1 cellular context compared by ENCODE assay signal in the genomic region with DNA sequence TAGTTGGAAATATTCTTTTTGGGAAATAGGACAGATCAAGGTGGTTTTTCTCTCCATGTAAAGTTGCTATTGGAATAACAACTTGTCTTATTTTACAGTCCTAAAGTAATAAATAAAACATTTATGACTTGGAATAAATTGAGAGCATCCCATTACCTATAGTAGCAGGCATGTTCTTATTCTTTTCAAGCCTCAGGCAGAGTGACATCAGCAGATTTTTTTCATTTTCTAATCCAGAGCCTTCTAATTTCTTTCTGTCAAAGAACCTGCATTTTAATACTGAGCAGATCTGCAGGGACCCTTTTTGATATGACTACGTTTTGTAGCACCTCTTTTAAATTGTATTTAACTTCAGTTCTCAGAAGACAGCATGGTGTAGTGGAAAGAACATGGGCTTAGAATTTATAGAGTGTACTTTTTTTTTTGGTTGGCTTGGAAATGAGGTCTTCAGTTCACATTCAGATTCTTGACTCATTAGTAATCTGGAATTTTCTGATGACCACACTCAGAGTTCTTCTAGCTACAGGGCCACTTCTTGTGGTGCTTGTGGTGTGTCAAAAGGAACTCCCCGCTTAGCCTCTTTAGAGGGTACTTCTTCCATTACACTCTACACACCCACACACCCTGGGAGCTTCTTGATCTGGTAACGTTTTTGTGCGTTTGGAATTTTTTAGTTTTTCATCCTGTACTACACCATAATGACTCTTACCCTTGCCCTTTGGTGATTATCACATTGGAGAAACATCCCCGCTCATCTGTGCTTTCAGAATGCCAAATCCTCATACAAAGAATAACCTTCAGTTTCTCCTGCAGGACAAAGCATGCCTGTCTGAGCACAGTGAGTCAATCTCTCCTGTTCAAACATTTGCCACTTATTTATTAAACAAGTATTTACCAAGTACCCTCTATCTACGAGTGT.
TF ChIP-seq lines count a peak whose summit lies in the region.

No MANE protein-coding gene starts in this region.

TF ChIP-seq in WTC11, 78 proteins besides CTCF, POLR2A, EP300 and RAD21 (continued from another document):
- TF ChIP-seq, protein P1, sequence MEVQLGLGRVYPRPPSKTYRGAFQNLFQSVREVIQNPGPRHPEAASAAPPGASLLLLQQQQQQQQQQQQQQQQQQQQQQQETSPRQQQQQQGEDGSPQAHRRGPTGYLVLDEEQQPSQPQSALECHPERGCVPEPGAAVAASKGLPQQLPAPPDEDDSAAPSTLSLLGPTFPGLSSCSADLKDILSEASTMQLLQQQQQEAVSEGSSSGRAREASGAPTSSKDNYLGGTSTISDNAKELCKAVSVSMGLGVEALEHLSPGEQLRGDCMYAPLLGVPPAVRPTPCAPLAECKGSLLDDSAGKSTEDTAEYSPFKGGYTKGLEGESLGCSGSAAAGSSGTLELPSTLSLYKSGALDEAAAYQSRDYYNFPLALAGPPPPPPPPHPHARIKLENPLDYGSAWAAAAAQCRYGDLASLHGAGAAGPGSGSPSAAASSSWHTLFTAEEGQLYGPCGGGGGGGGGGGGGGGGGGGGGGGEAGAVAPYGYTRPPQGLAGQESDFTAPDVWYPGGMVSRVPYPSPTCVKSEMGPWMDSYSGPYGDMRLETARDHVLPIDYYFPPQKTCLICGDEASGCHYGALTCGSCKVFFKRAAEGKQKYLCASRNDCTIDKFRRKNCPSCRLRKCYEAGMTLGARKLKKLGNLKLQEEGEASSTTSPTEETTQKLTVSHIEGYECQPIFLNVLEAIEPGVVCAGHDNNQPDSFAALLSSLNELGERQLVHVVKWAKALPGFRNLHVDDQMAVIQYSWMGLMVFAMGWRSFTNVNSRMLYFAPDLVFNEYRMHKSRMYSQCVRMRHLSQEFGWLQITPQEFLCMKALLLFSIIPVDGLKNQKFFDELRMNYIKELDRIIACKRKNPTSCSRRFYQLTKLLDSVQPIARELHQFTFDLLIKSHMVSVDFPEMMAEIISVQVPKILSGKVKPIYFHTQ (CRISPR knock-in tag; IDR thresholded peaks at IDR 0.05): no peak
- no peak for TF ChIP-seq NR1H2 (CRISPR knock-in tag; IDR thresholded peaks at IDR 0.05)
- no peak for TF ChIP-seq NFE2L1 (CRISPR knock-in tag; IDR thresholded peaks at IDR 0.05)
- no peak for TF ChIP-seq ESRRA (CRISPR knock-in tag; IDR thresholded peaks at IDR 0.05; ENCODE audit: borderline replicate concordance)
- TF ChIP-seq, protein P2, sequence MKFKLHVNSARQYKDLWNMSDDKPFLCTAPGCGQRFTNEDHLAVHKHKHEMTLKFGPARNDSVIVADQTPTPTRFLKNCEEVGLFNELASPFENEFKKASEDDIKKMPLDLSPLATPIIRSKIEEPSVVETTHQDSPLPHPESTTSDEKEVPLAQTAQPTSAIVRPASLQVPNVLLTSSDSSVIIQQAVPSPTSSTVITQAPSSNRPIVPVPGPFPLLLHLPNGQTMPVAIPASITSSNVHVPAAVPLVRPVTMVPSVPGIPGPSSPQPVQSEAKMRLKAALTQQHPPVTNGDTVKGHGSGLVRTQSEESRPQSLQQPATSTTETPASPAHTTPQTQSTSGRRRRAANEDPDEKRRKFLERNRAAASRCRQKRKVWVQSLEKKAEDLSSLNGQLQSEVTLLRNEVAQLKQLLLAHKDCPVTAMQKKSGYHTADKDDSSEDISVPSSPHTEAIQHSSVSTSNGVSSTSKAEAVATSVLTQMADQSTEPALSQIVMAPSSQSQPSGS (CRISPR knock-in tag; IDR thresholded peaks at IDR 0.05; ENCODE audit: borderline replicate concordance, low read depth): no peak
- TF ChIP-seq, protein P3, sequence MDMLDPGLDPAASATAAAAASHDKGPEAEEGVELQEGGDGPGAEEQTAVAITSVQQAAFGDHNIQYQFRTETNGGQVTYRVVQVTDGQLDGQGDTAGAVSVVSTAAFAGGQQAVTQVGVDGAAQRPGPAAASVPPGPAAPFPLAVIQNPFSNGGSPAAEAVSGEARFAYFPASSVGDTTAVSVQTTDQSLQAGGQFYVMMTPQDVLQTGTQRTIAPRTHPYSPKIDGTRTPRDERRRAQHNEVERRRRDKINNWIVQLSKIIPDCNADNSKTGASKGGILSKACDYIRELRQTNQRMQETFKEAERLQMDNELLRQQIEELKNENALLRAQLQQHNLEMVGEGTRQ (CRISPR knock-in tag; IDR thresholded peaks at IDR 0.05): no peak
- no peak for TF ChIP-seq ZBTB21 (CRISPR knock-in tag; IDR thresholded peaks at IDR 0.05; ENCODE audit: borderline replicate concordance)
- no peak for TF ChIP-seq FOXK1 (CRISPR knock-in tag; IDR thresholded peaks at IDR 0.05)
